1 cellular context compared by ENCODE assay signal in the genomic region with DNA sequence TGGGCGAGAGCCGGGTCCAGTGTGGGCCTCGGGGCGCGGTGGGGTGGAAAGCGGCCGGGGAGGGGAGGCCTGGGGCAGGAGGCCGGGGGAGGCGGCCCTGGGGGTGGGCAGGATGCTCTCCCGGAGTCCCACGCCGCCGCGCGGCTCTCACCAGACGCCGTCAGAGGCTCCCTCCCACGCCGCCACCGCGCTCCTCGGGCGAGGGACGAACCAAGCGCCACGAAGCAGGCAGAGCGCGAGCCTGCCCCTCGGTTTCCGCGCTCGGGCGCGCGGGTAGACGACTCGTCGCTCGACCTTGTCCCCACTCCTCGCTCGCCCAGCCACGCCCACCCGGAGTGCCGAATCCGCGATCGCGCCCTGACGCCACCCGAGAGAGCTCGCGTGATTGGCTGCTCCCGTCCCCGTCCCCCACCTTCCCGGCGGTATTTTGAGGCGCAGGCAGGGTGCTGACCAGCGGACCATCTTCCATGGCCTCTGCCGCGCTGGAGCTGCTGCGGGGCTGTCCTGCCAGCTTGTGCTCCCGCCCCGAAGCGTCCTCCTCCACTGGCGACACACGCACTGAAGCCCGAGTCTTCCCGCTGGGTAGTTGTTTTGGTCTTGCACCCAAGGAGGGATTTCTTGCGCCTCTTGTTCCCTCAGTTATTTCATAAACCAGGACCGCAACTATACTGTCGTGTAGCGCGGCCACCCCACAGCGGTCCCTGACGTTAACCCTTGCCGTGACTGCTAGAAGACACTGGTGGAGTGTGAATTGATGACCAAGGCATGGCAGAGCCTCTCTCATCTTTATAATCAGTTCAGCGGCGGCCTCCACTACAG.
TF ChIP-seq lines count a peak whose summit lies in the region.

A gene with protein sequence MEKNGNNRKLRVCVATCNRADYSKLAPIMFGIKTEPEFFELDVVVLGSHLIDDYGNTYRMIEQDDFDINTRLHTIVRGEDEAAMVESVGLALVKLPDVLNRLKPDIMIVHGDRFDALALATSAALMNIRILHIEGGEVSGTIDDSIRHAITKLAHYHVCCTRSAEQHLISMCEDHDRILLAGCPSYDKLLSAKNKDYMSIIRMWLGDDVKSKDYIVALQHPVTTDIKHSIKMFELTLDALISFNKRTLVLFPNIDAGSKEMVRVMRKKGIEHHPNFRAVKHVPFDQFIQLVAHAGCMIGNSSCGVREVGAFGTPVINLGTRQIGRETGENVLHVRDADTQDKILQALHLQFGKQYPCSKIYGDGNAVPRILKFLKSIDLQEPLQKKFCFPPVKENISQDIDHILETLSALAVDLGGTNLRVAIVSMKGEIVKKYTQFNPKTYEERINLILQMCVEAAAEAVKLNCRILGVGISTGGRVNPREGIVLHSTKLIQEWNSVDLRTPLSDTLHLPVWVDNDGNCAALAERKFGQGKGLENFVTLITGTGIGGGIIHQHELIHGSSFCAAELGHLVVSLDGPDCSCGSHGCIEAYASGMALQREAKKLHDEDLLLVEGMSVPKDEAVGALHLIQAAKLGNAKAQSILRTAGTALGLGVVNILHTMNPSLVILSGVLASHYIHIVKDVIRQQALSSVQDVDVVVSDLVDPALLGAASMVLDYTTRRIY (minus strand): TSS at position 279 of the 819 bp plus-strand sequence. CDS start 9,093 bp downstream, outside the sequence.

TF ChIP-seq in K562, 482 proteins besides CTCF, POLR2A, EP300 and RAD21 (continued from another document and continues in another):
- no peak for TF ChIP-seq PRDM10 (IDR thresholded peaks at IDR 0.05; ENCODE audit: partially characterized antibody)
- no peak for TF ChIP-seq ZNF24 (IDR thresholded peaks at IDR 0.05)
- peak; percentile 85 for TF ChIP-seq ATF7 (IDR thresholded peaks at IDR 0.05)
- TF ChIP-seq, protein P1, sequence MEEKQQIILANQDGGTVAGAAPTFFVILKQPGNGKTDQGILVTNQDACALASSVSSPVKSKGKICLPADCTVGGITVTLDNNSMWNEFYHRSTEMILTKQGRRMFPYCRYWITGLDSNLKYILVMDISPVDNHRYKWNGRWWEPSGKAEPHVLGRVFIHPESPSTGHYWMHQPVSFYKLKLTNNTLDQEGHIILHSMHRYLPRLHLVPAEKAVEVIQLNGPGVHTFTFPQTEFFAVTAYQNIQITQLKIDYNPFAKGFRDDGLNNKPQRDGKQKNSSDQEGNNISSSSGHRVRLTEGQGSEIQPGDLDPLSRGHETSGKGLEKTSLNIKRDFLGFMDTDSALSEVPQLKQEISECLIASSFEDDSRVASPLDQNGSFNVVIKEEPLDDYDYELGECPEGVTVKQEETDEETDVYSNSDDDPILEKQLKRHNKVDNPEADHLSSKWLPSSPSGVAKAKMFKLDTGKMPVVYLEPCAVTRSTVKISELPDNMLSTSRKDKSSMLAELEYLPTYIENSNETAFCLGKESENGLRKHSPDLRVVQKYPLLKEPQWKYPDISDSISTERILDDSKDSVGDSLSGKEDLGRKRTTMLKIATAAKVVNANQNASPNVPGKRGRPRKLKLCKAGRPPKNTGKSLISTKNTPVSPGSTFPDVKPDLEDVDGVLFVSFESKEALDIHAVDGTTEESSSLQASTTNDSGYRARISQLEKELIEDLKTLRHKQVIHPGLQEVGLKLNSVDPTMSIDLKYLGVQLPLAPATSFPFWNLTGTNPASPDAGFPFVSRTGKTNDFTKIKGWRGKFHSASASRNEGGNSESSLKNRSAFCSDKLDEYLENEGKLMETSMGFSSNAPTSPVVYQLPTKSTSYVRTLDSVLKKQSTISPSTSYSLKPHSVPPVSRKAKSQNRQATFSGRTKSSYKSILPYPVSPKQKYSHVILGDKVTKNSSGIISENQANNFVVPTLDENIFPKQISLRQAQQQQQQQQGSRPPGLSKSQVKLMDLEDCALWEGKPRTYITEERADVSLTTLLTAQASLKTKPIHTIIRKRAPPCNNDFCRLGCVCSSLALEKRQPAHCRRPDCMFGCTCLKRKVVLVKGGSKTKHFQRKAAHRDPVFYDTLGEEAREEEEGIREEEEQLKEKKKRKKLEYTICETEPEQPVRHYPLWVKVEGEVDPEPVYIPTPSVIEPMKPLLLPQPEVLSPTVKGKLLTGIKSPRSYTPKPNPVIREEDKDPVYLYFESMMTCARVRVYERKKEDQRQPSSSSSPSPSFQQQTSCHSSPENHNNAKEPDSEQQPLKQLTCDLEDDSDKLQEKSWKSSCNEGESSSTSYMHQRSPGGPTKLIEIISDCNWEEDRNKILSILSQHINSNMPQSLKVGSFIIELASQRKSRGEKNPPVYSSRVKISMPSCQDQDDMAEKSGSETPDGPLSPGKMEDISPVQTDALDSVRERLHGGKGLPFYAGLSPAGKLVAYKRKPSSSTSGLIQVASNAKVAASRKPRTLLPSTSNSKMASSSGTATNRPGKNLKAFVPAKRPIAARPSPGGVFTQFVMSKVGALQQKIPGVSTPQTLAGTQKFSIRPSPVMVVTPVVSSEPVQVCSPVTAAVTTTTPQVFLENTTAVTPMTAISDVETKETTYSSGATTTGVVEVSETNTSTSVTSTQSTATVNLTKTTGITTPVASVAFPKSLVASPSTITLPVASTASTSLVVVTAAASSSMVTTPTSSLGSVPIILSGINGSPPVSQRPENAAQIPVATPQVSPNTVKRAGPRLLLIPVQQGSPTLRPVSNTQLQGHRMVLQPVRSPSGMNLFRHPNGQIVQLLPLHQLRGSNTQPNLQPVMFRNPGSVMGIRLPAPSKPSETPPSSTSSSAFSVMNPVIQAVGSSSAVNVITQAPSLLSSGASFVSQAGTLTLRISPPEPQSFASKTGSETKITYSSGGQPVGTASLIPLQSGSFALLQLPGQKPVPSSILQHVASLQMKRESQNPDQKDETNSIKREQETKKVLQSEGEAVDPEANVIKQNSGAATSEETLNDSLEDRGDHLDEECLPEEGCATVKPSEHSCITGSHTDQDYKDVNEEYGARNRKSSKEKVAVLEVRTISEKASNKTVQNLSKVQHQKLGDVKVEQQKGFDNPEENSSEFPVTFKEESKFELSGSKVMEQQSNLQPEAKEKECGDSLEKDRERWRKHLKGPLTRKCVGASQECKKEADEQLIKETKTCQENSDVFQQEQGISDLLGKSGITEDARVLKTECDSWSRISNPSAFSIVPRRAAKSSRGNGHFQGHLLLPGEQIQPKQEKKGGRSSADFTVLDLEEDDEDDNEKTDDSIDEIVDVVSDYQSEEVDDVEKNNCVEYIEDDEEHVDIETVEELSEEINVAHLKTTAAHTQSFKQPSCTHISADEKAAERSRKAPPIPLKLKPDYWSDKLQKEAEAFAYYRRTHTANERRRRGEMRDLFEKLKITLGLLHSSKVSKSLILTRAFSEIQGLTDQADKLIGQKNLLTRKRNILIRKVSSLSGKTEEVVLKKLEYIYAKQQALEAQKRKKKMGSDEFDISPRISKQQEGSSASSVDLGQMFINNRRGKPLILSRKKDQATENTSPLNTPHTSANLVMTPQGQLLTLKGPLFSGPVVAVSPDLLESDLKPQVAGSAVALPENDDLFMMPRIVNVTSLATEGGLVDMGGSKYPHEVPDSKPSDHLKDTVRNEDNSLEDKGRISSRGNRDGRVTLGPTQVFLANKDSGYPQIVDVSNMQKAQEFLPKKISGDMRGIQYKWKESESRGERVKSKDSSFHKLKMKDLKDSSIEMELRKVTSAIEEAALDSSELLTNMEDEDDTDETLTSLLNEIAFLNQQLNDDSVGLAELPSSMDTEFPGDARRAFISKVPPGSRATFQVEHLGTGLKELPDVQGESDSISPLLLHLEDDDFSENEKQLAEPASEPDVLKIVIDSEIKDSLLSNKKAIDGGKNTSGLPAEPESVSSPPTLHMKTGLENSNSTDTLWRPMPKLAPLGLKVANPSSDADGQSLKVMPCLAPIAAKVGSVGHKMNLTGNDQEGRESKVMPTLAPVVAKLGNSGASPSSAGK (IDR thresholded peaks at IDR 0.05) = peak; percentile 53
- TF ChIP-seq TRIM25 (IDR thresholded peaks at IDR 0.05; ENCODE audit: borderline replicate concordance) = no peak
- TF ChIP-seq JUN (IDR thresholded peaks at IDR 0.05; ENCODE audit: borderline replicate concordance, low read depth, low read length) = 0 out of 2 replicates have a peak, but pooled peaks have one; percentile 13
- no peak for TF ChIP-seq JUN (CRISPR knock-in tag; IDR thresholded peaks at IDR 0.05; ENCODE audit: borderline replicate concordance)
- no peak for TF ChIP-seq STAT5B (CRISPR knock-in tag; IDR thresholded peaks at IDR 0.05)
- no peak for TF ChIP-seq CBX8 (IDR thresholded peaks at IDR 0.05; ENCODE audit: borderline replicate concordance, extremely low read depth, low read depth, low read length, poor library complexity, severe bottlenecking)
- no peak for TF ChIP-seq TAL1 (IDR thresholded peaks at IDR 0.05)
- no peak for TF ChIP-seq BRCA1 (IDR thresholded peaks at IDR 0.05)
- TF ChIP-seq BRCA1 (CRISPR knock-in tag; IDR thresholded peaks at IDR 0.05) = no peak
- no peak for TF ChIP-seq ZNF282 (CRISPR knock-in tag; IDR thresholded peaks at IDR 0.05)
- no peak for TF ChIP-seq ZNF318 (IDR thresholded peaks at IDR 0.05; ENCODE audit: borderline replicate concordance in 1 of 2, low read depth in 1 of 2)
- TF ChIP-seq RBM22 (IDR thresholded peaks at IDR 0.05; ENCODE audit: low read depth, low read length, poor library complexity, severe bottlenecking) = no peak
